19 cellular contexts compared by ENCODE assay signal in genomic region chr3:194040501-194041273, GRCh38.
"Had no signal": no experiment of that assay in that cellular context is flagged by ENCODE, and none has a peak within 500 bp of the region (broad histone marks: within the 10 kb centered on the region; RNA-seq: fewer than 3 reads in every experiment).

No MANE protein-coding gene starts in this region.

- H3K27ac Mint-ChIP-seq: activated CD4-positive, alpha-beta memory T cell treated with anti-CD3 and anti-CD28 coated beads for 36 hours; activated naive CD8-positive, alpha-beta T cell; naive thymus-derived CD8-positive, alpha-beta T cell; progenitor cell of endocrine pancreas; T-helper 2 cell treated with Interferon-gamma antibody and Interleukin-4, amounts not matched to agents 5 μg/mL and 100 μg/mL, for 36 hours had no signal

- ATAC-seq: activated T-cell treated with anti-CD3 and anti-CD28 coated beads, Interleukin-2, amount 50 U/mL, for 4 hours; left lung; naive thymus-derived CD8-positive, alpha-beta T cell had no signal

- DNase-seq: activated CD4-positive, alpha-beta memory T cell treated with anti-CD3 and anti-CD28 coated beads for 36 hours; activated CD4-positive, CD25-positive, alpha-beta regulatory T cell treated with anti-CD3 and anti-CD28 coated beads, Interleukin-2, amount 50 U/mL, for 72 hours; activated effector memory CD4-positive, alpha-beta T cell treated with anti-CD3 and anti-CD28 coated beads, Interleukin-2, amount 50 U/mL, for 16 hours; activated T-cell treated with anti-CD3 and anti-CD28 coated beads, Interleukin-2, amount 50 U/mL, for 4 hours; amygdala; dorsolateral prefrontal cortex; heart right ventricle; left lung; naive thymus-derived CD8-positive, alpha-beta T cell; occipital lobe; sigmoid colon; stimulated activated CD4-positive, alpha-beta T cell treated with anti-CD3 and anti-CD28 coated beads, Interleukin-12 subunit alpha, Interleukin-12 subunit beta, amount 100 ng/mL, for 4 hours; stimulated activated CD4-positive, alpha-beta T cell treated with anti-CD3 and anti-CD28 coated beads, Interleukin-2, amount 100 ng/mL, for 48 hours; stimulated activated naive CD4-positive, alpha-beta T cell treated with Interleukin-2 at 50 U/mL for 16 hours; SW 1271 had no signal

- H3K36me3 ChIP-seq: heart right ventricle, left lung, sigmoid colon had no signal

- H3K36me3 Mint-ChIP-seq: activated CD4-positive, alpha-beta memory T cell treated with anti-CD3 and anti-CD28 coated beads for 36 hours; activated naive CD8-positive, alpha-beta T cell; brain; naive thymus-derived CD8-positive, alpha-beta T cell had no signal

- H3K4me3 ChIP-seq: dorsolateral prefrontal cortex, heart right ventricle, left lung, sigmoid colon had no signal

- H3K27me3 ChIP-seq: dorsolateral prefrontal cortex, left lung, sigmoid colon had no signal

- H3K27ac ChIP-seq: dorsolateral prefrontal cortex, heart right ventricle, sigmoid colon had no signal

- H3K4me3 Mint-ChIP-seq: activated CD4-positive, alpha-beta memory T cell treated with anti-CD3 and anti-CD28 coated beads for 36 hours; activated naive CD8-positive, alpha-beta T cell; activated T-cell treated with anti-CD3 and anti-CD28 coated beads, Interleukin-2, amount 50 U/mL, for 4 hours; brain; naive thymus-derived CD8-positive, alpha-beta T cell; T-helper 2 cell treated with Interferon-gamma antibody and Interleukin-4, amounts not matched to agents 5 μg/mL and 100 μg/mL, for 36 hours had no signal

- H3K9me3 ChIP-seq: heart right ventricle, left lung, sigmoid colon had no signal

- H3K9me3 Mint-ChIP-seq: activated CD4-positive, alpha-beta memory T cell treated with anti-CD3 and anti-CD28 coated beads for 36 hours; activated T-cell treated with anti-CD3 and anti-CD28 coated beads, Interleukin-2, amount 50 U/mL, for 4 hours; naive thymus-derived CD8-positive, alpha-beta T cell; T-helper 2 cell treated with Interferon-gamma antibody and Interleukin-4, amounts not matched to agents 5 μg/mL and 100 μg/mL, for 36 hours had no signal

- H3K27me3 Mint-ChIP-seq: activated CD4-positive, alpha-beta memory T cell treated with anti-CD3 and anti-CD28 coated beads for 36 hours; brain had no signal

- H3K4me1 ChIP-seq: left lung, sigmoid colon had no signal

- H3K4me1 Mint-ChIP-seq: naive thymus-derived CD8-positive, alpha-beta T cell had no signal
